In genomic region chr2:229910832-229911412, GRCh38 we compare ENCODE assay signal across 8 cellular contexts. TPM values are rescaled to one million over a fixed set of nuclear protein-coding genes. Genes with fewer than 3 reads are reported as not detected.
DNase-seq lines count a peak whose midpoint lies in the region; ATAC-seq and TF ChIP-seq lines count a peak whose summit lies in the region.

No MANE protein-coding gene starts in this region.

- no peak for TF ChIP-seq POLR2A in ovary (IDR thresholded peaks at IDR 0.05)

- H4K20me1 ChIP-seq in DND-41 (ENCODE audit: insufficient read depth, low read length) = peaks cover 33% of the 10 kb centered on the region

- TF ChIP-seq EP300 in ovary (IDR thresholded peaks at IDR 0.05) = no peak

- H3K79me2 ChIP-seq in DND-41 (ENCODE audit: insufficient read depth, low read length) = peaks cover 95% of the 10 kb centered on the region

- H3K4me2 ChIP-seq in DND-41 (ENCODE audit: insufficient read depth, low read length) = no peak overlapping the region

- TF ChIP-seq CTCF in DND-41 (IDR thresholded peaks at IDR 0.05; ENCODE audit: borderline replicate concordance, extremely low read depth, low read length, poor library complexity, severe bottlenecking) (peak; percentile 66), WI38 (IDR thresholded peaks at IDR 0.05; ENCODE audit: low read depth, low read length) (peak; percentile 25; the same call in 1 of the 2 replicates), ovary (IDR thresholded peaks at IDR 0.05) (no peak)

- H3K27ac ChIP-seq in DND-41 (ENCODE audit: low read length) (0 out of 2 replicates have a peak overlapping the region, but pooled peaks have one; percentile 18), ovary (no peak overlapping the region)

- H3K36me3 ChIP-seq in DND-41 (ENCODE audit: insufficient read depth, low read length) (peaks cover 15% of the 10 kb centered on the region), ovary (no peaks in the 10 kb centered on the region)

- whole genome bisulfite sequencing in ovary, 3 donors = 62 to 77% (median 67%) methylated on average over 1 of the region's 1 CpG

- H3K9ac ChIP-seq in DND-41 (ENCODE audit: low read depth, low read length) = no peak overlapping the region

- no peak overlapping the region for H3K4me3 ChIP-seq in DND-41 (ENCODE audit: low read depth in 1 of 2, low read length in 2 of 2)
- H3K4me3 ChIP-seq in WI38 (ENCODE audit: low read depth, low read length) = no peak overlapping the region
- H3K4me3 ChIP-seq in ovary = no peak overlapping the region

- H3K4me1 ChIP-seq in DND-41 (ENCODE audit: insufficient read depth, low read length) = no peaks in the 10 kb centered on the region
- peaks cover 5% of the 10 kb centered on the region for H3K4me1 ChIP-seq in ovary (ENCODE audit: insufficient read depth)

- H2AFZ ChIP-seq in DND-41 (ENCODE audit: low read depth, low read length) = no peak overlapping the region

- peak; percentile 36 for DNase-seq in DND-41
- peak; percentile 56 for DNase-seq in left lobe of liver (ENCODE audit: low spot score)
- DNase-seq in ovary = no peak

- H3K9me3 ChIP-seq in DND-41 (ENCODE audit: insufficient read depth, low read length, severe bottlenecking) (no peaks in the 10 kb centered on the region), ovary (no peaks in the 10 kb centered on the region)

- H3K27me3 ChIP-seq in DND-41 (ENCODE audit: insufficient read depth, low read length, poor library complexity) (no peaks in the 10 kb centered on the region), ovary (no peaks in the 10 kb centered on the region)

- ATAC-seq in DND-41 (ENCODE audit: insufficient read depth, low read depth) = peak; percentile 78
- ATAC-seq in GM19043 (IDR thresholded peaks at IDR 0.05; ENCODE audit: low read depth, unreplicated experiment) = peak; percentile 69
- ATAC-seq in HG03457 (IDR thresholded peaks at IDR 0.05; ENCODE audit: unreplicated experiment) = peak; percentile 67
- peak; percentile 95 for ATAC-seq in left lobe of liver
- ATAC-seq in HG03108 (IDR thresholded peaks at IDR 0.05; ENCODE audit: unreplicated experiment) = no peak
- ATAC-seq in GM21737 (IDR thresholded peaks at IDR 0.05; ENCODE audit: unreplicated experiment) = no peak

- intact Hi-C loops in ovary (cut with DNase I) = no loop called here

RNA-seq across cellular contexts. Expression of gene TRIP12, which starts 10.9 kb away (rescaled TPM):
- 79.9 TPM for total RNA-seq in left lobe of liver
- total RNA-seq in ovary = 100 to 1,000 TPM; 134 to 221 (median 202) TPM
- polyA plus RNA-seq in ovary = 100 to 1,000 TPM in 1 of 2 donors, 10 to 100 TPM in 1; 30.4 to 103 TPM

RNA-seq across cellular contexts. Expression of gene FBXO36, which starts 11.4 kb away (rescaled TPM):
- total RNA-seq in left lobe of liver (1.1 TPM), ovary (1 to 10 TPM; 1.5 to 8.4 (median 4.4) TPM)
- 1 to 10 TPM; 2.9 to 3.3 TPM for polyA plus RNA-seq in ovary

Comparison
In these comparisons a context has a peak if more than half of its experiments do, and no peak if none do; other contexts are left out.
1. ATAC-seq: peak in DND-41 (single experiment), GM19043 (single experiment), HG03457 (single experiment) and left lobe of liver (single experiment); none in HG03108 (single experiment) and GM21737 (single experiment).
2. DNase-seq: peak in DND-41 (single experiment) and left lobe of liver (single experiment); none in ovary (0 of 5).
3. CTCF ChIP-seq: peak in DND-41 (single experiment) and WI38 (single experiment); none in ovary (0 of 3).